In genomic region chr2:202652119-202652518, GRCh38 we compare ENCODE assay signal across 19 cellular contexts. TPM values are rescaled to one million over a fixed set of nuclear protein-coding genes. Genes with fewer than 3 reads are reported as not detected.
A peak's percentile ranks its signal among the peaks of the same experiment; 100 is the strongest.
DNase-seq lines count a peak whose midpoint lies in the region; ATAC-seq and TF ChIP-seq lines count a peak whose summit lies in the region.
"Had no signal": no experiment of that assay in that cellular context is flagged by ENCODE, and none has a peak within 500 bp of the region (broad histone marks: within the 10 kb centered on the region; RNA-seq: fewer than 3 reads in every experiment).

No MANE protein-coding gene starts in this region.

- peaks cover 2% of the 10 kb centered on the region for H3K36me3 Mint-ChIP-seq in activated CD4-positive, alpha-beta T cell treated with anti-CD3 and anti-CD28 coated beads for 36 hours (ENCODE audit: low read depth)
- no peaks in the 10 kb centered on the region for H3K36me3 Mint-ChIP-seq in activated naive CD8-positive, alpha-beta T cell
- peaks cover 18% of the 10 kb centered on the region for H3K36me3 Mint-ChIP-seq in activated naive CD8-positive, alpha-beta T cell treated with anti-CD3 and anti-CD28 coated beads for 36 hours
- no peaks in the 10 kb centered on the region for H3K36me3 Mint-ChIP-seq in WTC11
- H3K36me3 Mint-ChIP-seq in naive thymus-derived CD8-positive, alpha-beta T cell = peaks cover 0 to 5% (median 0%) of the 10 kb centered on the region in 3 donors

- ATAC-seq in activated CD4-positive, alpha-beta T cell treated with anti-CD3 and anti-CD28 coated beads for 36 hours = no peak
- ATAC-seq in WTC11 = no peak
- no peak for ATAC-seq in naive thymus-derived CD8-positive, alpha-beta T cell
- ATAC-seq in HG03354 (IDR thresholded peaks at IDR 0.05; ENCODE audit: poor library complexity, severe bottlenecking, unreplicated experiment) = no peak

- intact Hi-C loops in activated CD4-positive, alpha-beta T cell treated with anti-CD3 and anti-CD28 coated beads for 36 hours (cut with DNase I, micrococcal nuclease) = no loop called here

- H3K27ac Mint-ChIP-seq in activated CD4-positive, alpha-beta T cell treated with anti-CD3 and anti-CD28 coated beads for 36 hours = peak overlapping the region; percentile 40
- peak overlapping the region; percentile 90 for H3K27ac Mint-ChIP-seq in activated naive CD8-positive, alpha-beta T cell
- H3K27ac Mint-ChIP-seq in activated naive CD8-positive, alpha-beta T cell treated with anti-CD3 and anti-CD28 coated beads for 36 hours = no peak overlapping the region
- H3K27ac Mint-ChIP-seq in WTC11 = no peak overlapping the region
- H3K27ac Mint-ChIP-seq in naive thymus-derived CD8-positive, alpha-beta T cell = peak overlapping the region; percentile 66 to 96 (median 90)

- peaks cover 75% of the 10 kb centered on the region for H3K4me1 Mint-ChIP-seq in activated CD4-positive, alpha-beta T cell treated with anti-CD3 and anti-CD28 coated beads for 36 hours
- peaks cover 77% of the 10 kb centered on the region for H3K4me1 Mint-ChIP-seq in activated naive CD8-positive, alpha-beta T cell (ENCODE audit: low read depth)
- H3K4me1 Mint-ChIP-seq in activated naive CD8-positive, alpha-beta T cell treated with anti-CD3 and anti-CD28 coated beads for 36 hours = peaks cover 58% of the 10 kb centered on the region
- H3K4me1 Mint-ChIP-seq in WTC11 = peaks cover 18% of the 10 kb centered on the region
- peaks cover 42 to 84% (median 83%) of the 10 kb centered on the region in 4 donors for H3K4me1 Mint-ChIP-seq in naive thymus-derived CD8-positive, alpha-beta T cell

- H3K27me3 Mint-ChIP-seq in activated CD4-positive, alpha-beta T cell treated with anti-CD3 and anti-CD28 coated beads for 36 hours = no peaks in the 10 kb centered on the region
- H3K27me3 Mint-ChIP-seq in activated naive CD8-positive, alpha-beta T cell = no peaks in the 10 kb centered on the region
- H3K27me3 Mint-ChIP-seq in activated naive CD8-positive, alpha-beta T cell treated with anti-CD3 and anti-CD28 coated beads for 36 hours = no peaks in the 10 kb centered on the region
- H3K27me3 Mint-ChIP-seq in WTC11 (ENCODE audit: low read depth) = no peaks in the 10 kb centered on the region
- no peaks in the 10 kb centered on the region for H3K27me3 Mint-ChIP-seq in naive thymus-derived CD8-positive, alpha-beta T cell

- no peaks in the 10 kb centered on the region for H3K9me3 Mint-ChIP-seq in activated CD4-positive, alpha-beta T cell treated with anti-CD3 and anti-CD28 coated beads for 36 hours (ENCODE audit: low read depth)
- H3K9me3 Mint-ChIP-seq in activated naive CD8-positive, alpha-beta T cell (ENCODE audit: low read depth) = no peaks in the 10 kb centered on the region
- H3K9me3 Mint-ChIP-seq in activated naive CD8-positive, alpha-beta T cell treated with anti-CD3 and anti-CD28 coated beads for 36 hours = peaks cover 1% of the 10 kb centered on the region
- no peaks in the 10 kb centered on the region for H3K9me3 Mint-ChIP-seq in WTC11
- H3K9me3 Mint-ChIP-seq in naive thymus-derived CD8-positive, alpha-beta T cell = no peaks in the 10 kb centered on the region

- H3K4me3 Mint-ChIP-seq in activated CD4-positive, alpha-beta T cell treated with anti-CD3 and anti-CD28 coated beads for 36 hours = no peak overlapping the region
- no peak overlapping the region for H3K4me3 Mint-ChIP-seq in activated naive CD8-positive, alpha-beta T cell
- no peak overlapping the region for H3K4me3 Mint-ChIP-seq in activated naive CD8-positive, alpha-beta T cell treated with anti-CD3 and anti-CD28 coated beads for 36 hours
- H3K4me3 Mint-ChIP-seq in WTC11 = no peak overlapping the region
- peak overlapping the region in 8 of 10 donors; percentile 23 to 75 (median 60) for H3K4me3 Mint-ChIP-seq in naive thymus-derived CD8-positive, alpha-beta T cell

- POLR2A ChIA-PET in activated CD4-positive, alpha-beta T cell treated with anti-CD3 and anti-CD28 coated beads for 36 hours (lab: Charles Lee) = interaction anchor here (0.6 kb wide), 1 partner anchor 13 kb away, joined by 3 read pairs; no protein-coding TSS in a partner anchor
- POLR2A ChIA-PET in WTC11 (lab: Charles Lee) = no interaction called here
- POLR2A ChIA-PET in naive thymus-derived CD8-positive, alpha-beta T cell (lab: Charles Lee) = interaction anchor here (0.9 kb wide), 1 partner anchor 11 kb away, joined by 4 read pairs; no protein-coding TSS in a partner anchor

- CTCF ChIA-PET in activated CD4-positive, alpha-beta T cell treated with anti-CD3 and anti-CD28 coated beads for 36 hours (lab: Charles Lee) = no interaction called here
- CTCF ChIA-PET in WTC11 (lab: Charles Lee) = no interaction called here

- no peak for DNase-seq in activated CD4-positive, alpha-beta T cell treated with anti-CD3 and anti-CD28 coated beads for 36 hours
- no peak for DNase-seq in activated CD4-positive, alpha-beta T cell treated with anti-CD3 and anti-CD28 coated beads, Interleukin-2, amount 50 U/mL, for 4 hours
- DNase-seq in activated naive CD8-positive, alpha-beta T cell treated with anti-CD3 and anti-CD28 coated beads for 36 hours = no peak
- DNase-seq in WTC11 (ENCODE audit: low spot score) (no peak), activated gamma-delta T cell treated with Interleukin-2 at 50 U/mL for 16 hours (no peak)
- no peak for DNase-seq in naive thymus-derived CD8-positive, alpha-beta T cell
- DNase-seq: ACHN, DMS53, GDM1, MG63, NCI-H1417, NCI-H1694 treated with DMSO at 0.1 percent for 48 hours, NCI-H2081 treated with DMSO at 0.1 percent for 48 hours, NCI-H446, NCI-H526, Peyer's patch, SJCRH30 had no signal

- no peak for TF ChIP-seq CTCF in WTC11 (IDR thresholded peaks at IDR 0.05)

TF ChIP-seq in WTC11, 78 proteins besides CTCF, POLR2A, EP300 and RAD21:
- peak; percentile 70 for TF ChIP-seq ZNF121 (CRISPR knock-in tag; IDR thresholded peaks at IDR 0.05)
- TF ChIP-seq ATF3 (CRISPR knock-in tag; conservative IDR thresholded peaks at IDR 0.05) = no peak
TF ChIP-seq in WTC11: peak in this region for 1.

RNA-seq across cellular contexts. Expression of gene FAM117B, which starts 17.4 kb away (rescaled TPM):
- total RNA-seq in activated CD4-positive, alpha-beta T cell treated with anti-CD3 and anti-CD28 coated beads for 36 hours = 10 to 100 TPM; 15.3 to 16.6 TPM
- 10 to 100 TPM; 23.4 to 25.0 TPM for total RNA-seq in activated naive CD8-positive, alpha-beta T cell treated with anti-CD3 and anti-CD28 coated beads for 36 hours
- 18.1 to 23.2 TPM (median 23.1 TPM) in 3 replicates for total RNA-seq in WTC11 (2021)
- total RNA-seq in naive thymus-derived CD8-positive, alpha-beta T cell = 10 to 100 TPM; 55.6 to 57.2 TPM
- 10 to 100 TPM; 11.0 to 24.4 (median 16.0) TPM for polyA plus RNA-seq in naive thymus-derived CD8-positive, alpha-beta T cell

Comparison
In these comparisons a context has a peak if more than half of its experiments do, and no peak if none do; other contexts are left out.
1. H3K27ac Mint-ChIP-seq: peak in activated CD4-positive, alpha-beta T cell treated with anti-CD3 and anti-CD28 coated beads for 36 hours (single experiment), activated naive CD8-positive, alpha-beta T cell (single experiment) and naive thymus-derived CD8-positive, alpha-beta T cell (10 of 10); none in activated naive CD8-positive, alpha-beta T cell treated with anti-CD3 and anti-CD28 coated beads for 36 hours (single experiment) and WTC11 (single experiment).
2. H3K4me3 Mint-ChIP-seq: peak in naive thymus-derived CD8-positive, alpha-beta T cell (8 of 10); none in activated CD4-positive, alpha-beta T cell treated with anti-CD3 and anti-CD28 coated beads for 36 hours (single experiment), activated naive CD8-positive, alpha-beta T cell (single experiment), activated naive CD8-positive, alpha-beta T cell treated with anti-CD3 and anti-CD28 coated beads for 36 hours (single experiment) and WTC11 (single experiment).